In genomic region chr2:128027801-128028667, GRCh38 we compare ENCODE assay signal across 8 cellular contexts. TPM values are rescaled to one million over a fixed set of nuclear protein-coding genes. Genes with fewer than 3 reads are reported as not detected.
A peak's percentile ranks its signal among the peaks of the same experiment; 100 is the strongest.
DNase-seq lines count a peak whose midpoint lies in the region; ATAC-seq and TF ChIP-seq lines count a peak whose summit lies in the region.

SAP130 (minus strand) TSS chr2:128028059; CDS start chr2:128026292, 1,767 bp downstream.

- H3K4me3 ChIP-seq in GM12875 (ENCODE audit: low read depth, low read length), result peak within 1 kb of the TSS; percentile 97
- H3K4me3 ChIP-seq in SU-DHL-6 (ENCODE audit: insufficient read depth, low read length, poor library complexity, severe bottlenecking), result peak within 1 kb of the TSS; percentile 95
- H3K4me3 ChIP-seq in thymus (ENCODE audit: low read length), result peak within 1 kb of the TSS; percentile 97

- H3K27ac Mint-ChIP-seq in activated naive CD8-positive, alpha-beta T cell treated with anti-CD3 and anti-CD28 coated beads for 36 hours, result peak within 1 kb of the TSS; percentile 83
- H3K27ac Mint-ChIP-seq in osteocyte (ENCODE audit: unreplicated experiment), result peak within 1 kb of the TSS; percentile 90

- under 1% methylated on average over 106 of the region's 106 CpGs for WGBS in thymus

- H3K4me2 ChIP-seq in SU-DHL-6 (ENCODE audit: low read depth, low read length, poor library complexity, severe bottlenecking), result peak within 1 kb of the TSS; percentile 76

- H3K27me3 Mint-ChIP-seq in activated naive CD8-positive, alpha-beta T cell treated with anti-CD3 and anti-CD28 coated beads for 36 hours, result no peaks in the 10 kb centered on the region
- peaks cover 8% of the 10 kb centered on the region for H3K27me3 Mint-ChIP-seq in osteocyte (ENCODE audit: unreplicated experiment)

- peak; percentile 82 for ATAC-seq in HG02763 (IDR thresholded peaks at IDR 0.05; ENCODE audit: unreplicated experiment)

- H3K27ac ChIP-seq in SU-DHL-6 (ENCODE audit: low read depth, low read length) (peak within 1 kb of the TSS; percentile 81), thymus (ENCODE audit: low read depth) (peak within 1 kb of the TSS; percentile 99)

- peaks cover 9% of the 10 kb centered on the region; the same call in 1 of the 2 replicates for H4K20me1 ChIP-seq in SU-DHL-6 (ENCODE audit: low read depth, low read length)

- peaks cover 39% of the 10 kb centered on the region for H3K79me2 ChIP-seq in SU-DHL-6 (ENCODE audit: insufficient read depth, low read length)

- H3K36me3 Mint-ChIP-seq in activated naive CD8-positive, alpha-beta T cell treated with anti-CD3 and anti-CD28 coated beads for 36 hours, result peaks cover 1% of the 10 kb centered on the region
- H3K36me3 Mint-ChIP-seq in osteocyte (ENCODE audit: unreplicated experiment), result peaks cover 2% of the 10 kb centered on the region

- H3K4me1 Mint-ChIP-seq in activated naive CD8-positive, alpha-beta T cell treated with anti-CD3 and anti-CD28 coated beads for 36 hours, result peaks cover 18% of the 10 kb centered on the region
- peaks cover 14% of the 10 kb centered on the region for H3K4me1 Mint-ChIP-seq in osteocyte (ENCODE audit: unreplicated experiment)

- H3K4me3 Mint-ChIP-seq in activated naive CD8-positive, alpha-beta T cell treated with anti-CD3 and anti-CD28 coated beads for 36 hours, result peak within 1 kb of the TSS; percentile 98
- peak within 1 kb of the TSS; percentile 93 for H3K4me3 Mint-ChIP-seq in osteocyte (ENCODE audit: unreplicated experiment)

- DNase-seq in NCI-H1417 (lab: John Stamatoyannopoulos, UW) (peak; percentile 85 to 96 (median 96)), head of caudate nucleus (peak; percentile 95 to 100 (median 99)), osteocyte (ENCODE audit: extremely low spot score, unreplicated experiment) (peak; percentile 99)
- DNase-seq in activated naive CD8-positive, alpha-beta T cell treated with anti-CD3 and anti-CD28 coated beads for 36 hours, result peak; percentile 100

- intact Hi-C loops in head of caudate nucleus (cut with DNase I), result loop anchor here (2.0 to 10.0 kb wide), 2 partner anchors 63 to 143 kb away; partner anchors contain the start of genes AMMECR1L and UGGT1

- no peaks in the 10 kb centered on the region for H3K9me3 Mint-ChIP-seq in activated naive CD8-positive, alpha-beta T cell treated with anti-CD3 and anti-CD28 coated beads for 36 hours
- peaks cover 10% of the 10 kb centered on the region for H3K9me3 Mint-ChIP-seq in osteocyte (ENCODE audit: unreplicated experiment)

- H3K27me3 ChIP-seq in SU-DHL-6 (ENCODE audit: low read length), result no peaks in the 10 kb centered on the region
- H3K27me3 ChIP-seq in thymus (ENCODE audit: control insufficient read depth, insufficient read depth), result no peaks in the 10 kb centered on the region

- peaks cover 5% of the 10 kb centered on the region for H3K4me1 ChIP-seq in thymus (ENCODE audit: control insufficient read depth, insufficient read depth, low read length)

- no peaks in the 10 kb centered on the region for H3K9me2 ChIP-seq in SU-DHL-6 (replicated peaks; ENCODE audit: insufficient read depth, low read length)

- TF ChIP-seq CTCF in GM12875 (IDR thresholded peaks at IDR 0.05; ENCODE audit: borderline replicate concordance, insufficient read depth, low read depth, low read length) (no peak), SU-DHL-6 (IDR thresholded peaks at IDR 0.05; ENCODE audit: insufficient read depth, low read length, poor library complexity, severe bottlenecking) (no peak), osteocyte (IDR thresholded peaks at IDR 0.05) (no peak)

- H3K36me3 ChIP-seq in SU-DHL-6 (ENCODE audit: low read length), result peaks cover 5% of the 10 kb centered on the region; the same call in 1 of the 2 replicates
- no peaks in the 10 kb centered on the region for H3K36me3 ChIP-seq in thymus (ENCODE audit: control insufficient read depth, insufficient read depth)

- H3K9me3 ChIP-seq in SU-DHL-6 (ENCODE audit: insufficient read depth, low read length) (peaks cover 15% of the 10 kb centered on the region; the same call in 1 of the 2 replicates), thymus (ENCODE audit: control insufficient read depth) (no peaks in the 10 kb centered on the region)

- peak within 1 kb of the TSS; percentile 84 for H2AFZ ChIP-seq in SU-DHL-6 (ENCODE audit: low read depth, low read length, severe bottlenecking)

- H3F3A ChIP-seq in SU-DHL-6 (ENCODE audit: insufficient read depth), result no peaks in the 10 kb centered on the region; the same call in 1 of the 2 replicates

- peak within 1 kb of the TSS; percentile 96 for H3K9ac ChIP-seq in SU-DHL-6 (ENCODE audit: low read length)

RNA-seq across cellular contexts. Expression of gene SAP130, which starts in this region (rescaled TPM):
- 10 to 100 TPM; 24.4 to 26.7 TPM for total RNA-seq in activated naive CD8-positive, alpha-beta T cell treated with anti-CD3 and anti-CD28 coated beads for 36 hours
- total RNA-seq in osteocyte, result 23.6 and 24.9 TPM in 2 replicates
- 9.3 TPM for polyA plus RNA-seq in thymus

Comparison
In these comparisons a context has a peak if more than half of its experiments do, and no peak if none do; other contexts are left out.
1. Peak in every context shown above with its lines: DNase-seq, ATAC-seq, H3K4me3 ChIP-seq and H3K27ac ChIP-seq.